In the genomic region with DNA sequence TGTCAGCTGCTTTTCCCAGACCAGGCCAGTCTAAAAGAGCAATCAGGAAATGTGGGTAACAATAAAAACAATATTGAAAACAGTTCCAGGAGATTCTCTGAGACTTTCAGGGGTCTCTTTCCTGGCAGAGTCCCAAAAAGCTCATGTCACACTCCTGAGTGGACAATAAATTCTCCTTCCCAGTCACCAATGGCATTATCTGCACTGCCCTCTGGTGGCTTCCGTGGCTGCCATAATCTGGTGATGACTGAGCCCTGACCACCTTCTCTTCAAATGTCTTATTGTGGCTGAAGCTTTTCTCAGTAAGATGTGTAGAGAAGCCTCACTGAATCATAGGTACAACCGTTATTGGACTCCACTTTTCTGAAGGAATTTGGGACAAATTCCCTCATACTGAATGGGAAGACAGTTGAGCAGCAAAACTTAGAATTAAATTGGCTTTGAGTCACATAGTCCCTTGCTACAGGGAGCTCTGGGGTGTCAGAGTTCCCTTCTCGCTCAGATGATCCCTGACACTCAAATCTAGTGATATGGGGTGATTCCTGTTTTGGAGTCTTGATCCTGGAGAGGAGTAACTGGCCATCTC, we compare ENCODE assay signal across 8 cellular contexts. TPM values are rescaled to one million over a fixed set of nuclear protein-coding genes. Genes with fewer than 3 reads are reported as not detected.
DNase-seq lines count a peak whose midpoint lies in the region; ATAC-seq, FAIRE-seq and TF ChIP-seq lines count a peak whose summit lies in the region.

No MANE protein-coding gene starts in this region.

- CTCF ChIA-PET in WTC11 (lab: Charles Lee), result interaction anchor here (0.6 to 1.9 kb wide), 25 partner anchors 9 to 1037 kb away, joined by 3 to 11 read pairs (median 3); no protein-coding TSS in a partner anchor

- H3K4me1 ChIP-seq in fibroblast of lung (ENCODE audit: control insufficient read depth, extremely low read depth, insufficient read depth, low read length), result no peaks in the 10 kb centered on the region
- H3K4me1 ChIP-seq in prostate gland (replicated peaks), result no peaks in the 10 kb centered on the region

- H3K27ac ChIP-seq in fibroblast of lung (ENCODE audit: insufficient read depth, low read length) (no peak overlapping the region), prostate gland (no peak overlapping the region)

- no peak for FAIRE-seq in RCC 7860 (lab: Jason Lieb, UNC)

- 49% methylated on average over 3 of the region's 3 CpGs for WGBS in prostate gland

- H3K36me3 ChIP-seq in fibroblast of lung (ENCODE audit: control insufficient read depth, insufficient read depth, low read length) (no peaks in the 10 kb centered on the region), prostate gland (no peaks in the 10 kb centered on the region)

- no peak overlapping the region for H3K4me3 Mint-ChIP-seq in CD14-positive monocyte
- H3K4me3 Mint-ChIP-seq in WTC11, result no peak overlapping the region

- H3K27ac Mint-ChIP-seq in CD14-positive monocyte (no peak overlapping the region), WTC11 (no peak overlapping the region)

- no peaks in the 10 kb centered on the region for H3K9me3 ChIP-seq in fibroblast of lung (ENCODE audit: control insufficient read depth, insufficient read depth, low read depth, low read length)
- H3K9me3 ChIP-seq in prostate gland, result no peaks in the 10 kb centered on the region

- no peak for TF ChIP-seq POLR2A in prostate gland (IDR thresholded peaks at IDR 0.05)

- no peaks in the 10 kb centered on the region for H3K36me3 Mint-ChIP-seq in CD14-positive monocyte
- no peaks in the 10 kb centered on the region for H3K36me3 Mint-ChIP-seq in WTC11

- H2AFZ ChIP-seq in fibroblast of lung (ENCODE audit: low read length), result no peak overlapping the region

- H3K27me3 ChIP-seq in fibroblast of lung (ENCODE audit: control insufficient read depth, insufficient read depth, low read length), result peaks cover 11% of the 10 kb centered on the region
- no peaks in the 10 kb centered on the region for H3K27me3 ChIP-seq in prostate gland (replicated peaks; ENCODE audit: insufficient read depth)

- TF ChIP-seq CTCF in CD14-positive monocyte (IDR thresholded peaks at IDR 0.05) (peak; percentile 62), WTC11 (IDR thresholded peaks at IDR 0.05) (no peak), fibroblast of lung (conservative IDR thresholded peaks at IDR 0.05 in 1 of 2, IDR thresholded peaks at IDR 0.05 in 1 of 2; ENCODE audit: low read depth in 1 of 2, low read length in 2 of 2) (peak; percentile 38 to 59), prostate gland (IDR thresholded peaks at IDR 0.05) (peak in 3 of 4 experiments; percentile 29 to 40 (median 29))

- H3K4me1 Mint-ChIP-seq in CD14-positive monocyte (no peaks in the 10 kb centered on the region), WTC11 (peaks cover 10% of the 10 kb centered on the region)

- H3K9me3 Mint-ChIP-seq in CD14-positive monocyte (peaks cover 0 to under 1% (median 0%) of the 10 kb centered on the region in 7 donors), WTC11 (0 out of 2 replicates have a peak, but pooled peaks cover 4% of the 10 kb centered on the region)

- H3K27me3 Mint-ChIP-seq in CD14-positive monocyte (ENCODE audit: low read depth in 3 of 3) (peaks cover 0 to 16% (median 7%) of the 10 kb centered on the region in 3 donors), WTC11 (ENCODE audit: low read depth) (peaks cover 5% of the 10 kb centered on the region; the same call in 1 of the 2 replicates)

- POLR2A ChIA-PET in WTC11 (lab: Charles Lee), result no interaction called here

- H4K20me1 ChIP-seq in fibroblast of lung (ENCODE audit: control insufficient read depth, extremely low read depth, insufficient read depth, low read length), result no peaks in the 10 kb centered on the region

- intact Hi-C loops in CD14-positive monocyte (cut with micrococcal nuclease), result no loop called here
- intact Hi-C loops in prostate gland (cut with DNase I), result no loop called here

- no peak overlapping the region for H3K9ac ChIP-seq in fibroblast of lung (ENCODE audit: insufficient read depth, low read length)

- no peak overlapping the region for H3K4me2 ChIP-seq in fibroblast of lung (ENCODE audit: extremely low read depth, insufficient read depth, low read length)

- H3K79me2 ChIP-seq in fibroblast of lung (ENCODE audit: control insufficient read depth, insufficient read depth, low read length), result no peaks in the 10 kb centered on the region

- H3K4me3 ChIP-seq in fibroblast of lung (replicated peaks in 1 of 4; ENCODE audit: control extremely low read depth in 1 of 4, insufficient read depth in 1 of 4, low read depth in 3 of 4, low read length in 4 of 4) (no peak overlapping the region), prostate gland (no peak overlapping the region)

- ATAC-seq in GM18907 (IDR thresholded peaks at IDR 0.05; ENCODE audit: unreplicated experiment), result peak; percentile 68
- ATAC-seq in WTC11, result peak; percentile 53; the same call in 1 of the 2 replicates
- no peak for ATAC-seq in GM21717 (IDR thresholded peaks at IDR 0.05; ENCODE audit: unreplicated experiment)

- DNase-seq in CD14-positive monocyte (ENCODE audit: low spot score) (no peak), HT-29 (ENCODE audit: low spot score) (peak; percentile 64), WTC11 (ENCODE audit: low spot score) (peak; percentile 45), fibroblast of lung (ENCODE audit: low read depth in 2 of 2) (peak in 1 of 2 donors; percentile 21), prostate gland (ENCODE audit: low spot score) (peak; percentile 12), RCC 7860 (ENCODE audit: low spot score) (no peak)

TF ChIP-seq in WTC11, 78 proteins besides CTCF, POLR2A, EP300 and RAD21 (continues in another document):
- TF ChIP-seq ATF1 (CRISPR knock-in tag; IDR thresholded peaks at IDR 0.05) (no peak), FOXJ3 (CRISPR knock-in tag; IDR thresholded peaks at IDR 0.05; ENCODE audit: borderline replicate concordance) (no peak), ZNF671 (CRISPR knock-in tag; IDR thresholded peaks at IDR 0.05) (no peak), SMAD3 (CRISPR knock-in tag; IDR thresholded peaks at IDR 0.05; ENCODE audit: borderline replicate concordance) (no peak), ZMAT4 (CRISPR knock-in tag; IDR thresholded peaks at IDR 0.05) (no peak), ATF3 (CRISPR knock-in tag; conservative IDR thresholded peaks at IDR 0.05) (no peak), E2F1 (CRISPR knock-in tag; IDR thresholded peaks at IDR 0.05) (no peak), ETV6 (CRISPR knock-in tag; IDR thresholded peaks at IDR 0.05) (no peak), IRF1 (CRISPR knock-in tag; IDR thresholded peaks at IDR 0.05) (no peak), OVOL2 (CRISPR knock-in tag; IDR thresholded peaks at IDR 0.05; ENCODE audit: borderline replicate concordance) (no peak), CREB1 (CRISPR knock-in tag; IDR thresholded peaks at IDR 0.05) (no peak)

RNA-seq across cellular contexts. Expression of gene ASAH2, which starts 24.4 kb away (rescaled TPM):
- not detected for polyA plus RNA-seq in CD14-positive monocyte
- total RNA-seq in HT-29 (2014; rRNA removed; shearing (Covaris generic)), result 0.41 and 4.6 TPM in 2 replicates
- total RNA-seq in WTC11 (2021), result 2.3 to 5.9 TPM (median 4.1 TPM) in 3 replicates
- 0.51 and 0.99 TPM in 2 replicates for total RNA-seq in fibroblast of lung
- polyA plus RNA-seq in fibroblast of lung, result 2.1 and 2.4 TPM in 2 replicates
- polyA plus RNA-seq in fibroblast of lung (2012), result 1.5 and 1.6 TPM in 2 replicates
- 8.4 TPM in 1 of 2 replicates, not detected in the other for polyA minus RNA-seq in fibroblast of lung (ENCODE audit: low replicate concordance)
- total RNA-seq in prostate gland, result 1 to 10 TPM; 1.1 to 1.9 TPM

Comparison
In these comparisons a context has a peak if more than half of its experiments do, and no peak if none do; other contexts are left out.
1. DNase-seq: peak in HT-29 (single experiment), WTC11 (single experiment) and prostate gland (single experiment); none in CD14-positive monocyte (single experiment) and RCC 7860 (single experiment).